Comparison of ENCODE assay signal across 1 cellular context in genomic region chr1:11806307-11806936, GRCh38.
TF ChIP-seq lines count a peak whose summit lies in the region.

No MANE protein-coding gene starts in this region.

TF ChIP-seq in K562, 482 proteins besides CTCF, POLR2A, EP300 and RAD21 (continued from another document and continues in another):
- TF ChIP-seq ZNF280B (CRISPR knock-in tag; IDR thresholded peaks at IDR 0.05): no peak
- TF ChIP-seq MCM3 (IDR thresholded peaks at IDR 0.05): no peak
- TF ChIP-seq E2F1 (CRISPR knock-in tag; IDR thresholded peaks at IDR 0.05): no peak
- no peak for TF ChIP-seq ZBTB49 (CRISPR knock-in tag; IDR thresholded peaks at IDR 0.05; ENCODE audit: borderline replicate concordance)
- peak; percentile 5; the same call in 1 of the 2 replicates for TF ChIP-seq LEF1 (IDR thresholded peaks at IDR 0.05)
- peak; percentile 83; the same call in 1 of the 2 replicates for TF ChIP-seq MTA1 (IDR thresholded peaks at IDR 0.05; ENCODE audit: borderline replicate concordance)
- no peak for TF ChIP-seq ZZZ3 (IDR thresholded peaks at IDR 0.05)
- no peak for TF ChIP-seq BRF2 (IDR thresholded peaks at IDR 0.05; ENCODE audit: borderline replicate concordance, insufficient read depth, insufficient read length)
- TF ChIP-seq SP2 (IDR thresholded peaks at IDR 0.05; ENCODE audit: extremely low read depth, low read depth, low read length, poor library complexity, severe bottlenecking): no peak
- no peak for TF ChIP-seq KLF13 (tag; IDR thresholded peaks at IDR 0.05; ENCODE audit: borderline replicate concordance, low read depth)
- TF ChIP-seq DEAF1 (CRISPR knock-in tag; IDR thresholded peaks at IDR 0.05): no peak
- TF ChIP-seq MBD1 (CRISPR knock-in tag; IDR thresholded peaks at IDR 0.05): no peak
- TF ChIP-seq SIN3A (IDR thresholded peaks at IDR 0.05; ENCODE audit: borderline replicate concordance in 2 of 2, control insufficient read depth in 1 of 2, low read depth in 2 of 2, low read length in 2 of 2): peak; percentile 62 to 96; a peak in 2 of 4 replicates
- TF ChIP-seq SNIP1 (IDR thresholded peaks at IDR 0.05; ENCODE audit: low read depth): no peak
- TF ChIP-seq ZBTB43 (CRISPR knock-in tag; IDR thresholded peaks at IDR 0.05): no peak
- TF ChIP-seq ZNF609 (CRISPR knock-in tag; IDR thresholded peaks at IDR 0.05; ENCODE audit: borderline replicate concordance): no peak
- TF ChIP-seq CREB3L1 (IDR thresholded peaks at IDR 0.05; ENCODE audit: borderline replicate concordance, low read depth): no peak
- no peak; the same call in 1 of the 2 replicates for TF ChIP-seq ETV5 (CRISPR knock-in tag; IDR thresholded peaks at IDR 0.05; ENCODE audit: low read depth)
- no peak for TF ChIP-seq ZNF253 (CRISPR knock-in tag; conservative IDR thresholded peaks at IDR 0.05)
- no peak for TF ChIP-seq TSHZ1 (CRISPR knock-in tag; IDR thresholded peaks at IDR 0.05)
- TF ChIP-seq CTCFL (IDR thresholded peaks at IDR 0.05; ENCODE audit: borderline replicate concordance, insufficient read depth, low read depth, low read length, poor library complexity, severe bottlenecking): no peak
- no peak for TF ChIP-seq RB1 (IDR thresholded peaks at IDR 0.05; ENCODE audit: low read depth)
- TF ChIP-seq BRD9 (IDR thresholded peaks at IDR 0.05; ENCODE audit: low read depth, partially characterized antibody): no peak
- TF ChIP-seq ZNF133 (CRISPR knock-in tag; IDR thresholded peaks at IDR 0.05): no peak
- no peak for TF ChIP-seq GABPB2 (CRISPR knock-in tag; conservative IDR thresholded peaks at IDR 0.05)
- no peak for TF ChIP-seq JUN (IDR thresholded peaks at IDR 0.05; ENCODE audit: borderline replicate concordance, low read depth, low read length)
- TF ChIP-seq JUN (CRISPR knock-in tag; IDR thresholded peaks at IDR 0.05; ENCODE audit: borderline replicate concordance): no peak
- no peak for TF ChIP-seq ZNF146 (CRISPR knock-in tag; IDR thresholded peaks at IDR 0.05; ENCODE audit: unreplicated experiment)
- no peak for TF ChIP-seq THRAP3 (IDR thresholded peaks at IDR 0.05; ENCODE audit: borderline replicate concordance)
- no peak for TF ChIP-seq CBFA2T2 (conservative IDR thresholded peaks at IDR 0.05)
- TF ChIP-seq ZFPM2 (CRISPR knock-in tag; IDR thresholded peaks at IDR 0.05): no peak
- TF ChIP-seq ZFX (CRISPR knock-in tag; IDR thresholded peaks at IDR 0.05): no peak
